In the genomic region with DNA sequence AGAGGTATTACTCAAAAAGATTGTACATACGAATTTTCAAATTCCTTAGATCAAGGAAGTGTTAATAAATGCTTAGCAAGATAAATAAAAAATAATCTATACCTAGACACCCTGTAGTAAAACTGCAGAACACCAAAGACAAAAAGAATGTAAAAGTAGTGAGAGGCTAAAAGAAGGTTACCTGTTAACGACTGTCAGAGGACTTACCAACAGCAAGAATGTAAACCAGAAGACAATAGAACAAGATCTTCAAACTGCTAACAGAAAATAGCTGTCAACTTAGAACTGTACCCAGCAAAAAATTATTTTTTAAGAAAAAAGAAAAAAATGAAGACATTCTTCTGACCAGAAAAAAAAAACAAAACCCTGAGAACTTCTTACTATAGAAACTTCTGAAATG, we compare ENCODE assay signal across 25 cellular contexts. TPM values are rescaled to one million over a fixed set of nuclear protein-coding genes. Genes with fewer than 3 reads are reported as not detected.
DNase-seq lines count a peak whose midpoint lies in the region; ATAC-seq, FAIRE-seq and TF ChIP-seq lines count a peak whose summit lies in the region.
"Had no signal": no experiment of that assay in that cellular context is flagged by ENCODE, and none has a peak within 500 bp of the region (broad histone marks: within the 10 kb centered on the region; RNA-seq: fewer than 3 reads in every experiment).

No MANE protein-coding gene starts in this region.

- H4K20me1 ChIP-seq in KMS-11 (ENCODE audit: insufficient read depth) = no peaks in the 10 kb centered on the region

- peak overlapping the region; percentile 94 for H3K27ac ChIP-seq in KMS-11
- no peak overlapping the region for H3K27ac ChIP-seq in naive thymus-derived CD4-positive, alpha-beta T cell (ENCODE audit: low read depth, low read length)
- H3K27ac ChIP-seq: gastrocnemius medialis, suprapubic skin, upper lobe of right lung had no signal

- H3K36me3 Mint-ChIP-seq in activated T-cell treated with anti-CD3 and anti-CD28 coated beads, Interleukin-2, amount 50 U/mL, for 24 hours (ENCODE audit: low read depth) = peaks cover 54% of the 10 kb centered on the region
- H3K36me3 Mint-ChIP-seq in activated T-helper 2 cell treated with anti-CD3 and anti-CD28 coated beads, Interferon-gamma antibody, Interleukin-2, Interleukin-4, amounts not matched to agents 10 μg/mL and 5 μg/mL and 100 μg/mL, durations not matched to agents 14 hours and 24 hours and 36 hours (ENCODE audit: low read depth) = peaks cover 21% of the 10 kb centered on the region
- H3K36me3 Mint-ChIP-seq in naive thymus-derived CD4-positive, alpha-beta T cell = peaks cover 0 to 10% (median 0%) of the 10 kb centered on the region in 5 donors

- H3K9me3 Mint-ChIP-seq in activated T-cell treated with anti-CD3 and anti-CD28 coated beads, Interleukin-2, amount 50 U/mL, for 24 hours = no peaks in the 10 kb centered on the region
- no peaks in the 10 kb centered on the region for H3K9me3 Mint-ChIP-seq in activated T-helper 2 cell treated with anti-CD3 and anti-CD28 coated beads, Interferon-gamma antibody, Interleukin-2, Interleukin-4, amounts not matched to agents 10 μg/mL and 5 μg/mL and 100 μg/mL, durations not matched to agents 14 hours and 24 hours and 36 hours
- peaks cover 0 to 1% (median 0%) of the 10 kb centered on the region in 11 donors for H3K9me3 Mint-ChIP-seq in naive thymus-derived CD4-positive, alpha-beta T cell

- CTCF ChIA-PET in naive thymus-derived CD4-positive, alpha-beta T cell (lab: Charles Lee) = interaction anchor here (1.4 to 1.5 kb wide), 2 partner anchors 36 to 68 kb away, joined by 3 to 5 read pairs; no protein-coding TSS in a partner anchor

- peak overlapping the region; percentile 86 for H3K4me3 Mint-ChIP-seq in activated T-cell treated with anti-CD3 and anti-CD28 coated beads, Interleukin-2, amount 50 U/mL, for 24 hours
- peak overlapping the region; percentile 79 for H3K4me3 Mint-ChIP-seq in activated T-helper 2 cell treated with anti-CD3 and anti-CD28 coated beads, Interferon-gamma antibody, Interleukin-2, Interleukin-4, amounts not matched to agents 10 μg/mL and 5 μg/mL and 100 μg/mL, durations not matched to agents 14 hours and 24 hours and 36 hours (ENCODE audit: low read depth)
- peak overlapping the region in 2 of 10 donors; percentile 55 to 85 for H3K4me3 Mint-ChIP-seq in naive thymus-derived CD4-positive, alpha-beta T cell

- no peak for FAIRE-seq in GM19239 (lab: Jason Lieb, UNC)

- no peak for TF ChIP-seq CTCF in KMS-11 (conservative IDR thresholded peaks at IDR 0.05; ENCODE audit: low read depth, low read length)

- H3K4me2 ChIP-seq in KMS-11 = peak overlapping the region; percentile 96

- no peak for DNase-seq in activated T-cell treated with anti-CD3 and anti-CD28 coated beads, Interleukin-2, amount 50 U/mL, for 24 hours
- no peak for DNase-seq in activated T-cell treated with anti-CD3 and anti-CD28 coated beads, Interleukin-2, amount 50 U/mL, for 48 hours
- DNase-seq in activated T-helper 2 cell treated with anti-CD3 and anti-CD28 coated beads, Interferon-gamma antibody, Interleukin-2, Interleukin-4, amounts not matched to agents 10 μg/mL and 5 μg/mL and 100 μg/mL, durations not matched to agents 14 hours and 24 hours and 36 hours (ENCODE audit: low spot score) = no peak
- DNase-seq in naive thymus-derived CD4-positive, alpha-beta T cell = no peak
- DNase-seq in SIG-M5 treated with dmso at 0.1 percent for 504 hours (lab: John Stamatoyannopoulos, UW; ENCODE audit: unreplicated experiment) (no peak), GM19239 (ENCODE audit: insufficient read length, low spot score) (no peak)
- DNase-seq: activated CD4-positive, alpha-beta T cell treated with anti-CD3 and anti-CD28 coated beads for 1 hour; central memory CD4-positive, alpha-beta T cell; dermis blood vessel endothelial cell; gastrocnemius medialis; HCEC 1CT; left colon; mammary epithelial cell; NCI-H1417; NCI-H2029 treated with DMSO at 0.1 percent for 48 hours; NCI-H2227 treated with DMSO at 0.1 percent for 48 hours; posterior cingulate gyrus; right cardiac atrium; stimulated activated CD4-positive, alpha-beta T cell treated with anti-CD3 and anti-CD28 coated beads, Interleukin-2, amount 100 ng/mL, for 48 hours; upper lobe of right lung had no signal

- intact Hi-C loops in activated T-helper 2 cell treated with anti-CD3 and anti-CD28 coated beads, Interferon-gamma antibody, Interleukin-2, Interleukin-4, amounts not matched to agents 10 μg/mL and 5 μg/mL and 100 μg/mL, durations not matched to agents 14 hours and 24 hours and 36 hours (cut with micrococcal nuclease) = loop anchor here (5.0 kb wide), 1 partner anchor 248 kb away; no protein-coding TSS in a partner anchor
- intact Hi-C loops in naive thymus-derived CD4-positive, alpha-beta T cell (cut with micrococcal nuclease) = loop anchor here in 1 of 2 donors (1.0 to 10.0 kb wide), 3 partner anchors 15 to 431 kb away; a partner anchor contains a TSS

- H3K27me3 ChIP-seq in KMS-11 (ENCODE audit: insufficient read depth, low read depth) = no peaks in the 10 kb centered on the region
- no peaks in the 10 kb centered on the region for H3K27me3 ChIP-seq in naive thymus-derived CD4-positive, alpha-beta T cell (ENCODE audit: control insufficient read depth in 2 of 2, insufficient read depth in 2 of 2, low read length in 2 of 2)
- H3K27me3 ChIP-seq: gastrocnemius medialis, SJCRH30, suprapubic skin had no signal

- H3K4me3 ChIP-seq in KMS-11 (IDR thresholded peaks at IDR 0.05; ENCODE audit: insufficient read depth, low read depth, low read length) = no peak overlapping the region
- H3K4me3 ChIP-seq in naive thymus-derived CD4-positive, alpha-beta T cell (ENCODE audit: low read length) = peak overlapping the region; percentile 43
- H3K4me3 ChIP-seq: gastrocnemius medialis, SJCRH30, suprapubic skin, upper lobe of right lung had no signal

- H3K79me2 ChIP-seq in KMS-11 (ENCODE audit: insufficient read depth, low read depth) = no peaks in the 10 kb centered on the region

- no peak overlapping the region for H2AFZ ChIP-seq in KMS-11 (ENCODE audit: low read depth)

- H3K4me1 Mint-ChIP-seq in activated T-cell treated with anti-CD3 and anti-CD28 coated beads, Interleukin-2, amount 50 U/mL, for 24 hours (ENCODE audit: low read depth) = peaks cover 91% of the 10 kb centered on the region
- peaks cover 90% of the 10 kb centered on the region for H3K4me1 Mint-ChIP-seq in activated T-helper 2 cell treated with anti-CD3 and anti-CD28 coated beads, Interferon-gamma antibody, Interleukin-2, Interleukin-4, amounts not matched to agents 10 μg/mL and 5 μg/mL and 100 μg/mL, durations not matched to agents 14 hours and 24 hours and 36 hours (ENCODE audit: low read depth)
- peaks cover 59 to 89% (median 71%) of the 10 kb centered on the region in 7 donors for H3K4me1 Mint-ChIP-seq in naive thymus-derived CD4-positive, alpha-beta T cell

- POLR2A ChIA-PET in naive thymus-derived CD4-positive, alpha-beta T cell (lab: Charles Lee) = interaction anchor here (0.7 to 1.2 kb wide), 4 partner anchors 39 to 67 kb away, joined by 3 to 6 read pairs (median 4); a partner anchor contains a TSS

- no peak for ATAC-seq in naive thymus-derived CD4-positive, alpha-beta T cell
- no peak for ATAC-seq in SK-N-SH treated with all-trans-retinoic acid at 6 μM for 48 hours
- ATAC-seq: gastrocnemius medialis, left colon, right cardiac atrium had no signal

- H3K27ac Mint-ChIP-seq in activated T-cell treated with anti-CD3 and anti-CD28 coated beads, Interleukin-2, amount 50 U/mL, for 24 hours = peak overlapping the region; percentile 93
- peak overlapping the region; percentile 90 for H3K27ac Mint-ChIP-seq in activated T-helper 2 cell treated with anti-CD3 and anti-CD28 coated beads, Interferon-gamma antibody, Interleukin-2, Interleukin-4, amounts not matched to agents 10 μg/mL and 5 μg/mL and 100 μg/mL, durations not matched to agents 14 hours and 24 hours and 36 hours
- peak overlapping the region in 8 of 9 donors; percentile 60 to 92 (median 71) for H3K27ac Mint-ChIP-seq in naive thymus-derived CD4-positive, alpha-beta T cell

- peaks cover 61% of the 10 kb centered on the region for H3K4me1 ChIP-seq in KMS-11 (ENCODE audit: low read depth, poor library complexity, severe bottlenecking)
- H3K4me1 ChIP-seq in naive thymus-derived CD4-positive, alpha-beta T cell (ENCODE audit: control insufficient read depth in 2 of 2, insufficient read depth in 2 of 2, low read length in 2 of 2) = peaks cover 14 to 67% of the 10 kb centered on the region in 2 donors
- H3K4me1 ChIP-seq: upper lobe of right lung had no signal

- H3K27me3 Mint-ChIP-seq in activated T-cell treated with anti-CD3 and anti-CD28 coated beads, Interleukin-2, amount 50 U/mL, for 24 hours = no peaks in the 10 kb centered on the region
- H3K27me3 Mint-ChIP-seq in activated T-helper 2 cell treated with anti-CD3 and anti-CD28 coated beads, Interferon-gamma antibody, Interleukin-2, Interleukin-4, amounts not matched to agents 10 μg/mL and 5 μg/mL and 100 μg/mL, durations not matched to agents 14 hours and 24 hours and 36 hours (ENCODE audit: low read depth) = no peaks in the 10 kb centered on the region
- H3K27me3 Mint-ChIP-seq in naive thymus-derived CD4-positive, alpha-beta T cell = no peaks in the 10 kb centered on the region

- no peaks in the 10 kb centered on the region for H3K9me3 ChIP-seq in naive thymus-derived CD4-positive, alpha-beta T cell (ENCODE audit: control insufficient read depth in 2 of 3, low read length in 3 of 3)
- H3K9me3 ChIP-seq: gastrocnemius medialis, SJCRH30, suprapubic skin, upper lobe of right lung had no signal

- H3K36me3 ChIP-seq in KMS-11 (ENCODE audit: insufficient read depth) = no peaks in the 10 kb centered on the region
- H3K36me3 ChIP-seq in naive thymus-derived CD4-positive, alpha-beta T cell (ENCODE audit: control insufficient read depth in 2 of 3, insufficient read depth in 3 of 3, low read length in 3 of 3) = no peaks in the 10 kb centered on the region
- H3K36me3 ChIP-seq: gastrocnemius medialis, SJCRH30, suprapubic skin, upper lobe of right lung had no signal

- H3K9ac ChIP-seq in KMS-11 = no peak overlapping the region

TF ChIP-seq in SK-N-SH treated with all-trans-retinoic acid at 6 μM for 48 hours, 23 proteins besides CTCF, POLR2A, EP300 and RAD21 (continues in another document):
- TF ChIP-seq ZFP3 (CRISPR knock-in tag; IDR thresholded peaks at IDR 0.05) (no peak), ZNF565 (CRISPR knock-in tag; conservative IDR thresholded peaks at IDR 0.05; ENCODE audit: low read depth) (no peak), GLIS3 (CRISPR knock-in tag; IDR thresholded peaks at IDR 0.05) (no peak), RARB (CRISPR knock-in tag; IDR thresholded peaks at IDR 0.05) (no peak), OSR1 (CRISPR knock-in tag; IDR thresholded peaks at IDR 0.05) (no peak)

RNA-seq across cellular contexts. Expression of a gene that starts 51.2 kb away (rescaled TPM):
- total RNA-seq in activated T-helper 2 cell treated with anti-CD3 and anti-CD28 coated beads, Interferon-gamma antibody, Interleukin-2, Interleukin-4, amounts not matched to agents 10 μg/mL and 5 μg/mL and 100 μg/mL, durations not matched to agents 14 hours and 24 hours and 36 hours = 284 and 304 TPM in 2 replicates
- 100 to 1,000 TPM; 105 to 307 (median 174) TPM for total RNA-seq in naive thymus-derived CD4-positive, alpha-beta T cell
- polyA plus RNA-seq in naive thymus-derived CD4-positive, alpha-beta T cell = 100 to 1,000 TPM; 195 to 217 TPM
- total RNA-seq: A673, dermis blood vessel endothelial cell, mammary epithelial cell, SJCRH30 had no signal
- polyA plus RNA-seq: mammary epithelial cell had no signal
